In the genomic region with DNA sequence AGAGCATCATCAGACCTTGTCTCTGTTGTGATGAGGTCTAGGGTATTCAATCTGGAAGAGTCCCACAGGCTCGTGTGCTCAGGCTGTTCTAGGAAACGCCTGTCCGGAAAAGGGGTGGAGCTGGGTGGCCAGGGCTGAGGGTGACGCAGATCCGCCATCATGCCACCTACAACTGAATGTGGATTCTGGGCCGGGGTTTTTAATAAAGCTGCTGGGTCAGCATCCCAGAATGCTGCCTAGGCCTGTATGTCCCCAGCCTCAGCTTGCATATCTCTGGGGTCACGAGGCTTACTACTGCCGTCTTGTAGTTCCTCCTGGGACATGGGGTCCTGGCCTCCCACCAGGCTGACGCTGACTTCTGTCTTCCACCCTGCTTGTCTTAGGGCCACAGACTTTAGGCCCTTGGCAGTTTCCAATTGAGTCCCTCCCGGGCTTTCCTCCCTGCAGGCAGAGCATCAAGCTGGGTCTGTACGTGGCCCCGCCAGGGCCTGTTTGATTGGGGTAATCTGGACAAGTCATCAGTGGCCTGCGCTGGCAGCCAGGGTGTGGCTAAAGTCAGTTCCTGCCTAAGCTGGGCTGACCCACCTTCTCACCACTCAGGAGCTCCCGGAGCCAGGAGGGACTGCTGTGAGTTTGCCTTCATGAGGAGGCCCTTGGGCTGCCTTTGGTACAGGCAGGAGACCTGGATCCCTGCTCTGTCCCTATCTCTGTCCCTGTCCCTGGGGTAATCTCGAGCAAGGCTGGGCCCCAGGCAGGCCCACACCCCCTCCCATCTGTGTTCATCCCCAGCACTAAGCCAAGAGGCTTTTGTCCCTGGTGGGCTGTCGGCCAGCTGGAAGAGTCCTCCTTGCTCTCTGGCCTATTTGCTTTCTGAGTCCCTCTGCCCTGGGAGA, we compare ENCODE assay signal across 1 cellular context.
TF ChIP-seq lines count a peak whose summit lies in the region.

No MANE protein-coding gene starts in this region.

TF ChIP-seq in K562, 482 proteins besides CTCF, POLR2A, EP300 and RAD21 (continued from another document and continues in another):
- TF ChIP-seq, protein P1, sequence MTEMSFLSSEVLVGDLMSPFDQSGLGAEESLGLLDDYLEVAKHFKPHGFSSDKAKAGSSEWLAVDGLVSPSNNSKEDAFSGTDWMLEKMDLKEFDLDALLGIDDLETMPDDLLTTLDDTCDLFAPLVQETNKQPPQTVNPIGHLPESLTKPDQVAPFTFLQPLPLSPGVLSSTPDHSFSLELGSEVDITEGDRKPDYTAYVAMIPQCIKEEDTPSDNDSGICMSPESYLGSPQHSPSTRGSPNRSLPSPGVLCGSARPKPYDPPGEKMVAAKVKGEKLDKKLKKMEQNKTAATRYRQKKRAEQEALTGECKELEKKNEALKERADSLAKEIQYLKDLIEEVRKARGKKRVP (CRISPR knock-in tag; IDR thresholded peaks at IDR 0.05) = no peak
- peak; percentile 50 for TF ChIP-seq HDAC2 (IDR thresholded peaks at IDR 0.05)
- no peak for TF ChIP-seq TCFL5 (CRISPR knock-in tag; conservative IDR thresholded peaks at IDR 0.05)
- no peak for TF ChIP-seq SAFB2 (IDR thresholded peaks at IDR 0.05; ENCODE audit: borderline replicate concordance, low read depth, low read length, severe bottlenecking)
- TF ChIP-seq PRPF4 (IDR thresholded peaks at IDR 0.05; ENCODE audit: insufficient read depth, low read depth, low read length, poor library complexity, severe bottlenecking) = no peak
- TF ChIP-seq SIN3B (IDR thresholded peaks at IDR 0.05; ENCODE audit: low read depth) = no peak
- no peak for TF ChIP-seq TFAM (CRISPR knock-in tag; conservative IDR thresholded peaks at IDR 0.05)
- no peak for TF ChIP-seq BCOR (IDR thresholded peaks at IDR 0.05)
- peak; percentile 78 for TF ChIP-seq DPF2 (IDR thresholded peaks at IDR 0.05)
- no peak for TF ChIP-seq RBM15 (IDR thresholded peaks at IDR 0.05; ENCODE audit: insufficient read depth, low read length)
- TF ChIP-seq NUFIP1 (IDR thresholded peaks at IDR 0.05; ENCODE audit: partially characterized antibody) = peak; percentile 13
- TF ChIP-seq ZNF184 (CRISPR knock-in tag; IDR thresholded peaks at IDR 0.05) = no peak
- TF ChIP-seq, protein P2, sequence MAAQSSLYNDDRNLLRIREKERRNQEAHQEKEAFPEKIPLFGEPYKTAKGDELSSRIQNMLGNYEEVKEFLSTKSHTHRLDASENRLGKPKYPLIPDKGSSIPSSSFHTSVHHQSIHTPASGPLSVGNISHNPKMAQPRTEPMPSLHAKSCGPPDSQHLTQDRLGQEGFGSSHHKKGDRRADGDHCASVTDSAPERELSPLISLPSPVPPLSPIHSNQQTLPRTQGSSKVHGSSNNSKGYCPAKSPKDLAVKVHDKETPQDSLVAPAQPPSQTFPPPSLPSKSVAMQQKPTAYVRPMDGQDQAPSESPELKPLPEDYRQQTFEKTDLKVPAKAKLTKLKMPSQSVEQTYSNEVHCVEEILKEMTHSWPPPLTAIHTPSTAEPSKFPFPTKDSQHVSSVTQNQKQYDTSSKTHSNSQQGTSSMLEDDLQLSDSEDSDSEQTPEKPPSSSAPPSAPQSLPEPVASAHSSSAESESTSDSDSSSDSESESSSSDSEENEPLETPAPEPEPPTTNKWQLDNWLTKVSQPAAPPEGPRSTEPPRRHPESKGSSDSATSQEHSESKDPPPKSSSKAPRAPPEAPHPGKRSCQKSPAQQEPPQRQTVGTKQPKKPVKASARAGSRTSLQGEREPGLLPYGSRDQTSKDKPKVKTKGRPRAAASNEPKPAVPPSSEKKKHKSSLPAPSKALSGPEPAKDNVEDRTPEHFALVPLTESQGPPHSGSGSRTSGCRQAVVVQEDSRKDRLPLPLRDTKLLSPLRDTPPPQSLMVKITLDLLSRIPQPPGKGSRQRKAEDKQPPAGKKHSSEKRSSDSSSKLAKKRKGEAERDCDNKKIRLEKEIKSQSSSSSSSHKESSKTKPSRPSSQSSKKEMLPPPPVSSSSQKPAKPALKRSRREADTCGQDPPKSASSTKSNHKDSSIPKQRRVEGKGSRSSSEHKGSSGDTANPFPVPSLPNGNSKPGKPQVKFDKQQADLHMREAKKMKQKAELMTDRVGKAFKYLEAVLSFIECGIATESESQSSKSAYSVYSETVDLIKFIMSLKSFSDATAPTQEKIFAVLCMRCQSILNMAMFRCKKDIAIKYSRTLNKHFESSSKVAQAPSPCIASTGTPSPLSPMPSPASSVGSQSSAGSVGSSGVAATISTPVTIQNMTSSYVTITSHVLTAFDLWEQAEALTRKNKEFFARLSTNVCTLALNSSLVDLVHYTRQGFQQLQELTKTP (IDR thresholded peaks at IDR 0.05; ENCODE audit: low read depth in 1 of 2, partially characterized antibody in 2 of 2) = peak; percentile 23 to 25
- TF ChIP-seq ELF1 (tag; IDR thresholded peaks at IDR 0.05) = no peak
- no peak for TF ChIP-seq CBX2 (IDR thresholded peaks at IDR 0.05; ENCODE audit: insufficient read depth, low read length, poor library complexity, severe bottlenecking)
- TF ChIP-seq NONO (IDR thresholded peaks at IDR 0.05; ENCODE audit: low read depth in 2 of 2, low read length in 1 of 2) = no peak
- TF ChIP-seq SAP30 (IDR thresholded peaks at IDR 0.05; ENCODE audit: borderline replicate concordance, insufficient read depth, low read depth, low read length, poor library complexity, severe bottlenecking) = no peak
- TF ChIP-seq, protein P3, sequence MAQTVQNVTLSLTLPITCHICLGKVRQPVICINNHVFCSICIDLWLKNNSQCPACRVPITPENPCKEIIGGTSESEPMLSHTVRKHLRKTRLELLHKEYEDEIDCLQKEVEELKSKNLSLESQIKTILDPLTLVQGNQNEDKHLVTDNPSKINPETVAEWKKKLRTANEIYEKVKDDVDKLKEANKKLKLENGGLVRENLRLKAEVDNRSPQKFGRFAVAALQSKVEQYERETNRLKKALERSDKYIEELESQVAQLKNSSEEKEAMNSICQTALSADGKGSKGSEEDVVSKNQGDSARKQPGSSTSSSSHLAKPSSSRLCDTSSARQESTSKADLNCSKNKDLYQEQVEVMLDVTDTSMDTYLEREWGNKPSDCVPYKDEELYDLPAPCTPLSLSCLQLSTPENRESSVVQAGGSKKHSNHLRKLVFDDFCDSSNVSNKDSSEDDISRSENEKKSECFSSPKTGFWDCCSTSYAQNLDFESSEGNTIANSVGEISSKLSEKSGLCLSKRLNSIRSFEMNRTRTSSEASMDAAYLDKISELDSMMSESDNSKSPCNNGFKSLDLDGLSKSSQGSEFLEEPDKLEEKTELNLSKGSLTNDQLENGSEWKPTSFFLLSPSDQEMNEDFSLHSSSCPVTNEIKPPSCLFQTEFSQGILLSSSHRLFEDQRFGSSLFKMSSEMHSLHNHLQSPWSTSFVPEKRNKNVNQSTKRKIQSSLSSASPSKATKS (CRISPR knock-in tag; IDR thresholded peaks at IDR 0.05) = no peak
- TF ChIP-seq, protein P4, sequence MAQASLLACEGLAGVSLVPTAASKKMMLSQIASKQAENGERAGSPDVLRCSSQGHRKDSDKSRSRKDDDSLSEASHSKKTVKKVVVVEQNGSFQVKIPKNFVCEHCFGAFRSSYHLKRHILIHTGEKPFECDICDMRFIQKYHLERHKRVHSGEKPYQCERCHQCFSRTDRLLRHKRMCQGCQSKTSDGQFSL (CRISPR knock-in tag; IDR thresholded peaks at IDR 0.05) = no peak
- TF ChIP-seq, protein P4 (tag; IDR thresholded peaks at IDR 0.05) = no peak
- no peak for TF ChIP-seq SP1 (CRISPR knock-in tag; IDR thresholded peaks at IDR 0.05)
- TF ChIP-seq HEY1 (CRISPR knock-in tag; IDR thresholded peaks at IDR 0.05; ENCODE audit: borderline replicate concordance) = no peak
- TF ChIP-seq ZBTB8A (IDR thresholded peaks at IDR 0.05; ENCODE audit: partially characterized antibody) = no peak
- no peak for TF ChIP-seq KDM2B (CRISPR knock-in tag; IDR thresholded peaks at IDR 0.05)
- TF ChIP-seq PHF21A (IDR thresholded peaks at IDR 0.05; ENCODE audit: borderline replicate concordance, low read depth) = no peak
- TF ChIP-seq, protein P5, sequence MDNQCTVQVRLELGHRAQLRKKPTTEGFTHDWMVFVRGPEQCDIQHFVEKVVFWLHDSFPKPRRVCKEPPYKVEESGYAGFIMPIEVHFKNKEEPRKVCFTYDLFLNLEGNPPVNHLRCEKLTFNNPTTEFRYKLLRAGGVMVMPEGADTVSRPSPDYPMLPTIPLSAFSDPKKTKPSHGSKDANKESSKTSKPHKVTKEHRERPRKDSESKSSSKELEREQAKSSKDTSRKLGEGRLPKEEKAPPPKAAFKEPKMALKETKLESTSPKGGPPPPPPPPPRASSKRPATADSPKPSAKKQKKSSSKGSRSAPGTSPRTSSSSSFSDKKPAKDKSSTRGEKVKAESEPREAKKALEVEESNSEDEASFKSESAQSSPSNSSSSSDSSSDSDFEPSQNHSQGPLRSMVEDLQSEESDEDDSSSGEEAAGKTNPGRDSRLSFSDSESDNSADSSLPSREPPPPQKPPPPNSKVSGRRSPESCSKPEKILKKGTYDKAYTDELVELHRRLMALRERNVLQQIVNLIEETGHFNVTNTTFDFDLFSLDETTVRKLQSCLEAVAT (IDR thresholded peaks at IDR 0.05) = 0 out of 4 replicates have a peak, but pooled peaks of 1 of the 2 experiments have one; percentile 9
- TF ChIP-seq, protein P6, sequence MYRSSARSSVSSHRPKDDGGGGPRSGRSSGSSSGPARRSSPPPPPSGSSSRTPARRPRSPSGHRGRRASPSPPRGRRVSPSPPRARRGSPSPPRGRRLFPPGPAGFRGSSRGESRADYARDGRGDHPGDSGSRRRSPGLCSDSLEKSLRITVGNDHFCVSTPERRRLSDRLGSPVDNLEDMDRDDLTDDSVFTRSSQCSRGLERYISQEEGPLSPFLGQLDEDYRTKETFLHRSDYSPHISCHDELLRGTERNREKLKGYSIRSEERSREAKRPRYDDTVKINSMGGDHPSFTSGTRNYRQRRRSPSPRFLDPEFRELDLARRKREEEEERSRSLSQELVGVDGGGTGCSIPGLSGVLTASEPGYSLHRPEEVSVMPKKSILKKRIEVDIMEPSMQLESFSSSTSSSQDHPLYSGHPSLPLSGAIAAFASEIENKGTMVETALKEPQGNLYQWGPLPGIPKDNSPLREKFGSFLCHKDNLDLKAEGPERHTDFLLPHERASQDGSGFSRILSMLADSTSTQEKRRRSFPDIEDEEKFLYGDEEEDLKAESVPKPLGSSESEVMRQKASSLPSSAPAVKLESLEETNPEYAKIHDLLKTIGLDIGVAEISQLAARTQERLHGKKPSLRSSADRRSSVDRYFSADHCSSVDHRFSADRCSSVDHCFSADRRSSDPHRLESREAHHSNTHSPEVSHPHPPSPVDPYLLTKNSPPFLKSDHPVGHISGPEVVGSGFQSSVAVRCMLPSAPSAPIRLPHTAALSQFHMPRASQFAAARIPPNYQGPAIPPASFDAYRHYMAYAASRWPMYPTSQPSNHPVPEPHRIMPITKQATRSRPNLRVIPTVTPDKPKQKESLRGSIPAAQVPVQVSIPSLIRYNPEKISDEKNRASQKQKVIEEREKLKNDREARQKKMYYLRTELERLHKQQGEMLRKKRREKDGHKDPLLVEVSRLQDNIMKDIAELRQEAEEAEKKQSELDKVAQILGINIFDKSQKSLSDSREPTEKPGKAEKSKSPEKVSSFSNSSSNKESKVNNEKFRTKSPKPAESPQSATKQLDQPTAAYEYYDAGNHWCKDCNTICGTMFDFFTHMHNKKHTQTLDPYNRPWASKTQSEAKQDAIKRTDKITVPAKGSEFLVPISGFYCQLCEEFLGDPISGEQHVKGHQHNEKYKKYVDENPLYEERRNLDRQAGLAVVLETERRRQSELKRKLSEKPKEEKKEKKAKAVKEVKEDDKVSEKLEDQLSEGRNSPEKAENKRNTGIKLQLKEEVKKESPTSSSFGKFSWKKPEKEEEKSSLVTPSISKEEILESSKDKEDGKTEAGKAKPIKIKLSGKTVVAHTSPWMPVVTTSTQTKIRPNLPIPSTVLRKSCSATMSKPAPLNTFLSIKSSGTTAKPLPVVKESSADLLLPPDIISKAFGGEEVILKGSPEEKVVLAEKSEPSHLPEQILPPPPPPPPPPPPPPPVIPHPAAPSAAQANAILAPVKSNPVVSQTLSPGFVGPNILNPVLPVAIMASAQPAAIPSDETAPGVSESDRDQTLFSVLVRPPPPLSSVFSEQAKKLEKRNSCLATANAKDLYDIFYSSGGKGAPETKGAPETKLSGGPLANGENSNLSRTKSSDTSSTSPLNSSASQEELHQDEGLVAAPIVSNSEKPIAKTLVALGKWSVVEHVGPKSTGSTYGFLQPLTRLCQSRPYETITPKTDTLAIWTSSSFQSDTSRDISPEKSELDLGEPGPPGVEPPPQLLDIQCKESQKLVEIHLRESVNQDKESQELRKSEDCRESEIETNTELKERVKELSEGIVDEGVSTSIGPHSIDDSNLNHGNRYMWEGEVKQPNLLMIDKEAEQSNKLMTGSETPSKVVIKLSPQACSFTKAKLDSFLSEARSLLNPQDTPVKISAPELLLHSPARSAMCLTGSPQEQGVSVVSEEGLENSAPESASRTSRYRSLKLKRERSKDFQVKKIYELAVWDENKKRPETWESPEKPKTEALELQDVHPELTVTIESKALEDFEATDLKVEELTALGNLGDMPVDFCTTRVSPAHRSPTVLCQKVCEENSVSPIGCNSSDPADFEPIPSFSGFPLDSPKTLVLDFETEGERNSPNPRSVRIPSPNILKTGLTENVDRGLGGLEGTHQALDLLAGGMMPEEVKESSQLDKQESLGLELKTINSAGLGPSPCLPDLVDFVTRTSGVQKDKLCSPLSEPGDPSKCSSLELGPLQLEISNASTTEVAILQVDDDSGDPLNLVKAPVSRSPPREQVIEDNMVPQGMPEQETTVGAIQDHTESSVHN (IDR thresholded peaks at IDR 0.05; ENCODE audit: borderline replicate concordance in 1 of 2, low read depth in 1 of 2) = no peak
- no peak for TF ChIP-seq ZSCAN29 (IDR thresholded peaks at IDR 0.05)
- TF ChIP-seq, protein P7, sequence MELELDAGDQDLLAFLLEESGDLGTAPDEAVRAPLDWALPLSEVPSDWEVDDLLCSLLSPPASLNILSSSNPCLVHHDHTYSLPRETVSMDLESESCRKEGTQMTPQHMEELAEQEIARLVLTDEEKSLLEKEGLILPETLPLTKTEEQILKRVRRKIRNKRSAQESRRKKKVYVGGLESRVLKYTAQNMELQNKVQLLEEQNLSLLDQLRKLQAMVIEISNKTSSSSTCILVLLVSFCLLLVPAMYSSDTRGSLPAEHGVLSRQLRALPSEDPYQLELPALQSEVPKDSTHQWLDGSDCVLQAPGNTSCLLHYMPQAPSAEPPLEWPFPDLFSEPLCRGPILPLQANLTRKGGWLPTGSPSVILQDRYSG (tag; conservative IDR thresholded peaks at IDR 0.05; ENCODE audit: low read depth) = peak; percentile 24; the same call in 1 of the 2 replicates
- TF ChIP-seq ZNF586 (CRISPR knock-in tag; conservative IDR thresholded peaks at IDR 0.05) = no peak
